ENCODE assay signal across 8 cellular contexts in genomic region chr1:54406339-54407181, GRCh38. TPM values are rescaled to one million over a fixed set of nuclear protein-coding genes. Genes with fewer than 3 reads are reported as not detected.
DNase-seq lines count a peak whose midpoint lies in the region; ATAC-seq and TF ChIP-seq lines count a peak whose summit lies in the region.

TSS of gene SSBP3 (minus strand) at chr1:54406394.

- POLR2A ChIA-PET in naive thymus-derived CD8-positive, alpha-beta T cell (lab: Charles Lee): interaction anchor here (0.5 to 2.3 kb wide), 22 partner anchors 25 to 354 kb away, joined by 3 to 110 read pairs (median 5); partner anchors contain the start of genes CYB5RL, MRPL37, TCEANC2 and TMEM59

- H3K79me2 ChIP-seq in KMS-11 (ENCODE audit: insufficient read depth, low read depth): peaks cover 19% of the 10 kb centered on the region; the same call in 1 of the 2 replicates

- H3K27me3 ChIP-seq in KMS-11 (ENCODE audit: insufficient read depth, low read depth): no peaks in the 10 kb centered on the region
- no peaks in the 10 kb centered on the region for H3K27me3 ChIP-seq in Peyer's patch

- H4K20me1 ChIP-seq in KMS-11 (ENCODE audit: insufficient read depth): no peaks in the 10 kb centered on the region; the same call in 1 of the 2 replicates

- peak; percentile 65 for DNase-seq in DMS153 treated with DMSO at 0.1 percent for 48 hours (lab: John Stamatoyannopoulos, UW; ENCODE audit: unreplicated experiment)
- DNase-seq in Peyer's patch: peak; percentile 86 to 97 (median 96)
- peak; percentile 91 for DNase-seq in activated T-helper 1 cell treated with anti-CD3 and anti-CD28 coated beads, Interleukin-12 subunit alpha, Interleukin-12 subunit beta, Interleukin-2, Interleukin-4 antibody, amounts not matched to agents 30 ng/mL and 10 ng/mL and 1 ng/mL, durations not matched to agents 14 hours and 24 hours and 36 hours (ENCODE audit: low spot score)
- peak; percentile 93 for DNase-seq in fibroblast of gingiva (ENCODE audit: low read depth)
- peak; percentile 86 to 94 (median 91) for DNase-seq in naive thymus-derived CD8-positive, alpha-beta T cell
- peak; percentile 82 to 92 (median 87) for DNase-seq in stimulated activated naive CD4-positive, alpha-beta T cell (lab: John Stamatoyannopoulos, UW)

- TF ChIP-seq POLR2A in Peyer's patch (IDR thresholded peaks at IDR 0.05): peak; percentile 62 to 92

- TF ChIP-seq CTCF in KMS-11 (conservative IDR thresholded peaks at IDR 0.05; ENCODE audit: low read depth, low read length) (no peak), Peyer's patch (IDR thresholded peaks at IDR 0.05) (peak in 3 of 6 experiments; percentile 26 to 33 (median 26))

- peak within 1 kb of the TSS; percentile 83 for H3K27ac Mint-ChIP-seq in activated T-helper 1 cell treated with anti-CD3 and anti-CD28 coated beads, Interleukin-12 subunit alpha, Interleukin-12 subunit beta, Interleukin-2, Interleukin-4 antibody, amounts not matched to agents 30 ng/mL and 10 ng/mL and 1 ng/mL, durations not matched to agents 14 hours and 24 hours and 36 hours
- peak within 1 kb of the TSS; percentile 88 to 97 (median 95) for H3K27ac Mint-ChIP-seq in naive thymus-derived CD8-positive, alpha-beta T cell

- peak within 1 kb of the TSS; percentile 91 for H3K4me2 ChIP-seq in KMS-11

- H2AFZ ChIP-seq in KMS-11 (ENCODE audit: low read depth): peak within 1 kb of the TSS; percentile 53

- H3K4me3 ChIP-seq in KMS-11 (IDR thresholded peaks at IDR 0.05; ENCODE audit: insufficient read depth, low read depth, low read length) (peak within 1 kb of the TSS; percentile 88), Peyer's patch (peak within 1 kb of the TSS; percentile 91 to 97 (median 96))

- peak; percentile 72 for ATAC-seq in GM21717 (IDR thresholded peaks at IDR 0.05; ENCODE audit: unreplicated experiment)
- peak; percentile 92 for ATAC-seq in naive thymus-derived CD8-positive, alpha-beta T cell

- H3K9me3 ChIP-seq in Peyer's patch: no peaks in the 10 kb centered on the region

- H3K4me1 Mint-ChIP-seq in activated T-helper 1 cell treated with anti-CD3 and anti-CD28 coated beads, Interleukin-12 subunit alpha, Interleukin-12 subunit beta, Interleukin-2, Interleukin-4 antibody, amounts not matched to agents 30 ng/mL and 10 ng/mL and 1 ng/mL, durations not matched to agents 14 hours and 24 hours and 36 hours (ENCODE audit: low read depth): peaks cover 72% of the 10 kb centered on the region
- peaks cover 38 to 67% (median 62%) of the 10 kb centered on the region in 4 donors for H3K4me1 Mint-ChIP-seq in naive thymus-derived CD8-positive, alpha-beta T cell

- no peaks in the 10 kb centered on the region for H3K9me3 Mint-ChIP-seq in activated T-helper 1 cell treated with anti-CD3 and anti-CD28 coated beads, Interleukin-12 subunit alpha, Interleukin-12 subunit beta, Interleukin-2, Interleukin-4 antibody, amounts not matched to agents 30 ng/mL and 10 ng/mL and 1 ng/mL, durations not matched to agents 14 hours and 24 hours and 36 hours
- H3K9me3 Mint-ChIP-seq in naive thymus-derived CD8-positive, alpha-beta T cell: no peaks in the 10 kb centered on the region

- H3K36me3 ChIP-seq in KMS-11 (ENCODE audit: insufficient read depth): peaks cover 2% of the 10 kb centered on the region; the same call in 1 of the 2 replicates
- peaks cover 0 to 8% (median 0%) of the 10 kb centered on the region in 3 donors for H3K36me3 ChIP-seq in Peyer's patch

- peaks cover 42% of the 10 kb centered on the region for H3K4me1 ChIP-seq in KMS-11 (ENCODE audit: low read depth, poor library complexity, severe bottlenecking)
- H3K4me1 ChIP-seq in Peyer's patch: peaks cover 0 to 61% (median 8%) of the 10 kb centered on the region in 4 donors

- H3K4me3 Mint-ChIP-seq in activated T-helper 1 cell treated with anti-CD3 and anti-CD28 coated beads, Interleukin-12 subunit alpha, Interleukin-12 subunit beta, Interleukin-2, Interleukin-4 antibody, amounts not matched to agents 30 ng/mL and 10 ng/mL and 1 ng/mL, durations not matched to agents 14 hours and 24 hours and 36 hours: peak within 1 kb of the TSS; percentile 88
- peak within 1 kb of the TSS; percentile 88 to 99 (median 94) for H3K4me3 Mint-ChIP-seq in naive thymus-derived CD8-positive, alpha-beta T cell

- peak within 1 kb of the TSS; percentile 73 for H3K27ac ChIP-seq in KMS-11
- H3K27ac ChIP-seq in Peyer's patch: peak within 1 kb of the TSS; percentile 85 to 97 (median 96)

- no peaks in the 10 kb centered on the region for H3K27me3 Mint-ChIP-seq in activated T-helper 1 cell treated with anti-CD3 and anti-CD28 coated beads, Interleukin-12 subunit alpha, Interleukin-12 subunit beta, Interleukin-2, Interleukin-4 antibody, amounts not matched to agents 30 ng/mL and 10 ng/mL and 1 ng/mL, durations not matched to agents 14 hours and 24 hours and 36 hours (ENCODE audit: insufficient read depth)
- H3K27me3 Mint-ChIP-seq in naive thymus-derived CD8-positive, alpha-beta T cell: no peaks in the 10 kb centered on the region

- peak within 1 kb of the TSS; percentile 66; the same call in 1 of the 2 replicates for H3K9ac ChIP-seq in KMS-11

- peaks cover 31% of the 10 kb centered on the region for H3K36me3 Mint-ChIP-seq in activated T-helper 1 cell treated with anti-CD3 and anti-CD28 coated beads, Interleukin-12 subunit alpha, Interleukin-12 subunit beta, Interleukin-2, Interleukin-4 antibody, amounts not matched to agents 30 ng/mL and 10 ng/mL and 1 ng/mL, durations not matched to agents 14 hours and 24 hours and 36 hours (ENCODE audit: low read depth)
- peaks cover 0 to 22% (median 8%) of the 10 kb centered on the region in 3 donors for H3K36me3 Mint-ChIP-seq in naive thymus-derived CD8-positive, alpha-beta T cell

- intact Hi-C loops in activated T-helper 1 cell treated with anti-CD3 and anti-CD28 coated beads, Interleukin-12 subunit alpha, Interleukin-12 subunit beta, Interleukin-2, Interleukin-4 antibody, amounts not matched to agents 30 ng/mL and 10 ng/mL and 1 ng/mL, durations not matched to agents 14 hours and 24 hours and 36 hours (cut with micrococcal nuclease): loop anchor here (1.0 to 10.0 kb wide), 15 partner anchors 7 to 1852 kb away; partner anchors contain the start of genes CYB5RL, DHCR24, IFT25 and LRRC42

RNA-seq across cellular contexts. Expression of gene SSBP3, which starts in this region (rescaled TPM):
- 10 to 100 TPM; 19.0 to 35.2 (median 33.4) TPM for total RNA-seq in Peyer's patch
- 98.0 and 110 TPM in 2 replicates for total RNA-seq in activated T-helper 1 cell treated with anti-CD3 and anti-CD28 coated beads, Interleukin-12 subunit alpha, Interleukin-12 subunit beta, Interleukin-2, Interleukin-4 antibody, amounts not matched to agents 30 ng/mL and 10 ng/mL and 1 ng/mL, durations not matched to agents 14 hours and 24 hours and 36 hours
- 10 to 100 TPM; 88.7 to 93.8 TPM for total RNA-seq in naive thymus-derived CD8-positive, alpha-beta T cell
- polyA plus RNA-seq in naive thymus-derived CD8-positive, alpha-beta T cell: 10 to 100 TPM; 16.1 to 19.8 (median 16.7) TPM

Comparison
In these comparisons a context has a peak if more than half of its experiments do, and no peak if none do; other contexts are left out.
1. Peak in every context shown above with its lines: DNase-seq, ATAC-seq, H3K4me3 ChIP-seq and H3K27ac ChIP-seq.